8 cellular contexts compared by ENCODE assay signal in the genomic region with DNA sequence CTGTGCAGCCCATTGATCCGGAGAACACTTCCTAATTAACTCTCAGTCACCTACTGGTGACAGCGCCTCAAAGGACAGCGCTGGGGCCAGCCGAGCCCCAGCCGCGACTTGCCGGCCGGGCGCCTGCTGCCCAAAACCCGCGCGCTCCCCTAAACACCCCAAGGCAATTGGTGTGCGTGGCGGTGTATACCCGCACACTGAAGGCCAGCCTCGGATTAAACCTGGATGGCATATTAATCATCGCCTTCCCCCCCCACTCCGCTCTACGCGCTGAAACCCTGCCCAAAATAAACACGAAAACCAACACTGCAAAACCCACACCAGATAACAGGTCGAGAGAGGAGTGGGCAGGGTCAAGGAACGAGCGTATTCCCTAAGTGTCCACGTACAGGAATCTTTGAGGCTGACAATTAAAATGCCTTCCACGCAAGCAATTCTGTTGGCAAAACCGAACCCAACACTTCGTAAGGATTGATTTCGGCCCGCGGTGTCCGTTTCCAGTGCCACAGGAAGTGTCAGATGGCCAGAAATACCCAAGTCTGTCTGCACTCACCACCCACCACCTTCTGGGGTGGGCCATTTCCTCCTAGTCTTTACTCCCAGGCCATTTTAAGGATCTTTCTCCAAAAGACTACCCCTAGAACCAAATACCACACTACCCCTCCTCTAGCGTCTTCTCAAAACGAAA. TPM values are rescaled to one million over a fixed set of nuclear protein-coding genes. Genes with fewer than 3 reads are reported as not detected.
DNase-seq lines count a peak whose midpoint lies in the region; ATAC-seq, FAIRE-seq and TF ChIP-seq lines count a peak whose summit lies in the region.

No MANE protein-coding gene starts in this region.

- intact Hi-C loops in GM12878 (cut with micrococcal nuclease; ENCODE audit: unreplicated experiment) (loop anchor here (5.0 to 10.0 kb wide), 4 partner anchors 83 to 380 kb away; no protein-coding TSS in a partner anchor), aorta (cut with DNase I) (loop anchor here (5.0 to 10.0 kb wide), 3 partner anchors 62 to 278 kb away; no protein-coding TSS in a partner anchor)

- ATAC-seq in GM12878 (peak; percentile 5; the same call in 2 of the 3 replicates), aorta (ENCODE audit: low FRiP score) (no peak), HG02610 (IDR thresholded peaks at IDR 0.05; ENCODE audit: unreplicated experiment) (no peak), HG02981 (IDR thresholded peaks at IDR 0.05; ENCODE audit: unreplicated experiment) (no peak)

- TF ChIP-seq CTCF in GM12878 (IDR thresholded peaks at IDR 0.05 in 2 of 3, conservative IDR thresholded peaks at IDR 0.05 in 1 of 3; ENCODE audit: control insufficient read depth in 2 of 3, extremely low read depth in 1 of 3, insufficient read depth in 1 of 3, low read depth in 3 of 3, low read length in 3 of 3) = no peak

- no peaks in the 10 kb centered on the region for H3K36me3 ChIP-seq in ACC112 (ENCODE audit: insufficient read depth, low read length)
- no peaks in the 10 kb centered on the region for H3K36me3 ChIP-seq in GM12878 (ENCODE audit: control insufficient read depth in 2 of 2, insufficient read depth in 2 of 2, low read length in 1 of 2)
- no peaks in the 10 kb centered on the region for H3K36me3 ChIP-seq in aorta (ENCODE audit: control insufficient read depth in 1 of 2, insufficient read depth in 2 of 2, low read length in 1 of 2)

- POLR2A ChIA-PET in GM12878 (lab: Charles Lee) = no interaction called here

- DNase-seq in HK-2 (ENCODE audit: unreplicated experiment) (peak; percentile 7), GM12878 (ENCODE audit: low read depth, low spot score) (no peak), lung microvascular endothelial cell (ENCODE audit: low read depth in 2 of 2) (peak; percentile 9 to 12), aorta (peak in 1 of 2 donors; percentile 55), NCI-H524 treated with DMSO at 0.1 percent for 48 hours (lab: John Stamatoyannopoulos, UW) (no peak)

- RAD21 ChIA-PET in GM12878 (lab: Charles Lee; ENCODE audit: unreplicated experiment) = interaction anchor here (0.8 to 1.4 kb wide), 2 partner anchors 239 to 279 kb away, joined by 3 to 4 read pairs; no protein-coding TSS in a partner anchor

- no peaks in the 10 kb centered on the region for H4K20me1 ChIP-seq in GM12878 (ENCODE audit: control insufficient read depth, insufficient read depth)

- H3K27ac ChIP-seq in ACC112 (ENCODE audit: low read depth, low read length) (peak overlapping the region; percentile 66), GM12878 (ENCODE audit: control insufficient read depth, insufficient read depth) (no peak overlapping the region), aorta (ENCODE audit: low read depth in 1 of 2, low read length in 2 of 2) (peak overlapping the region in 1 of 2 donors; percentile 39)

- WGBS in GM12878 (ENCODE audit: insufficient coverage, insufficient replicate concordance, low lambda C conversion rate, missing lambda C conversion rate) = 33% methylated on average over 33 of the region's 34 CpGs
- 1 to 5% methylated on average over 34 of the region's 34 CpGs for WGBS in aorta, 2 donors

- H3K4me3 ChIP-seq in ACC112 (ENCODE audit: low read depth, low read length) (peak overlapping the region; percentile 77), GM12878 (peak overlapping the region; percentile 72), aorta (ENCODE audit: low read length in 2 of 2) (peak overlapping the region; percentile 55 to 86)

- CTCF ChIA-PET in GM12878 (lab: Yijun Ruan, JAX) = interaction anchor here (0.7 kb wide), 1 partner anchor 172 kb away, joined by 3 read pairs; no protein-coding TSS in a partner anchor

- H3K27me3 ChIP-seq in ACC112 (ENCODE audit: insufficient read depth, low read length) (no peaks in the 10 kb centered on the region), GM12878 (replicated peaks in 1 of 2; ENCODE audit: control insufficient read depth in 2 of 2, insufficient read depth in 2 of 2, low read length in 1 of 2) (no peaks in the 10 kb centered on the region), aorta (ENCODE audit: control insufficient read depth in 1 of 2, insufficient read depth in 2 of 2, low read length in 1 of 2) (peaks cover 0 to 2% of the 10 kb centered on the region in 2 donors)

- peaks cover 58% of the 10 kb centered on the region for H3K79me2 ChIP-seq in ACC112 (ENCODE audit: control insufficient read depth, insufficient read depth, low read length, unreplicated experiment)
- peaks cover 31% of the 10 kb centered on the region for H3K79me2 ChIP-seq in GM12878 (ENCODE audit: control insufficient read depth, insufficient read depth, low read length)

- SMC1A ChIA-PET in GM12878 (lab: Charles Lee; ENCODE audit: uncharacterized antibody, unreplicated experiment) = no interaction called here

- H2AFZ ChIP-seq in ACC112 (ENCODE audit: low read length, unreplicated experiment) = no peak overlapping the region
- no peak overlapping the region for H2AFZ ChIP-seq in GM12878 (ENCODE audit: control insufficient read depth, low read depth, low read length)

- TF ChIP-seq RAD21 in GM12878 (IDR thresholded peaks at IDR 0.05; ENCODE audit: insufficient read depth, low read depth, low read length) = no peak

- no peaks in the 10 kb centered on the region; the same call in 2 of the 3 replicates for H3K9me3 ChIP-seq in GM12878 (replicated peaks; ENCODE audit: control insufficient read depth, insufficient read depth, low read length)
- no peaks in the 10 kb centered on the region for H3K9me3 ChIP-seq in aorta (ENCODE audit: control insufficient read depth, low read length)

- in situ Hi-C loops in GM12878 (cut with MboI) = no loop called here

- H3K4me2 ChIP-seq in GM12878 (ENCODE audit: control insufficient read depth, insufficient read depth) = peak overlapping the region; percentile 66

- no peak for FAIRE-seq in GM12878 (lab: Jason Lieb, UNC)

- H3K4me1 ChIP-seq in ACC112 (ENCODE audit: control insufficient read depth, insufficient read depth, low read length, unreplicated experiment) (peaks cover 16% of the 10 kb centered on the region), GM12878 (ENCODE audit: control insufficient read depth, insufficient read depth, low read length) (peaks cover under 1% of the 10 kb centered on the region; the same call in 1 of the 2 replicates), aorta (ENCODE audit: control insufficient read depth in 1 of 2, insufficient read depth in 2 of 2, low read length in 2 of 2) (no peaks in the 10 kb centered on the region)

- no peak for TF ChIP-seq EP300 in GM12878 (IDR thresholded peaks at IDR 0.05; ENCODE audit: borderline replicate concordance in 1 of 2, control insufficient read depth in 1 of 2, low read depth in 2 of 2, low read length in 2 of 2)

- TF ChIP-seq POLR2A in GM12878 (IDR thresholded peaks at IDR 0.05; ENCODE audit: low read depth, low read length) = no peak

- no TSS peak for BruUV-seq in GM12878 (replicated peaks; lab: Mats Ljungman, UMichigan)

- peak overlapping the region; percentile 55 for H3K9ac ChIP-seq in GM12878 (ENCODE audit: control insufficient read depth, insufficient read depth, low read length)

TF ChIP-seq in GM12878, 131 proteins besides CTCF, POLR2A, EP300 and RAD21:
- no peak for TF ChIP-seq NR2C1 (IDR thresholded peaks at IDR 0.05)
- TF ChIP-seq PML (IDR thresholded peaks at IDR 0.05; ENCODE audit: low read length) = no peak
- TF ChIP-seq IKZF1 (conservative IDR thresholded peaks at IDR 0.05) = no peak
- no peak for TF ChIP-seq NFIC (IDR thresholded peaks at IDR 0.05; ENCODE audit: low read depth, low read length)
- TF ChIP-seq FOXM1 (IDR thresholded peaks at IDR 0.05; ENCODE audit: low read depth, low read length) = no peak
TF ChIP-seq in GM12878: peak in this region for 0.

RNA-seq across cellular contexts. Expression of gene BCOR, which starts 2.7 kb away (rescaled TPM):
- 8.7 and 10.9 TPM in 2 replicates for total RNA-seq in GM12878 (2013; cell fraction: nucleolus; rRNA removed)
- 9.9 and 12.8 TPM in 2 replicates for total RNA-seq in GM12878 (2014; rRNA removed)
- 7.0 and 7.3 TPM in 2 replicates for total RNA-seq in GM12878 (2014; rRNA removed; fragmentation: Illumina TruSeq; extraction: Trizol)
- total RNA-seq in GM12878 (2021) = 16.4 and 17.5 TPM in 2 replicates
- 9.8 TPM for polyA plus RNA-seq in GM12878 (2011; ENCODE audit: low read depth)
- 7.5 and 8.0 TPM in 2 replicates for polyA plus RNA-seq in GM12878 (2011; rRNA removed)
- polyA plus RNA-seq in GM12878 (2011; cell fraction: cytosol; rRNA removed) = 6.9 and 11.2 TPM in 2 replicates
- 22.9 and 32.6 TPM in 2 replicates for polyA plus RNA-seq in GM12878 (2011; cell fraction: nucleus; rRNA removed)
- polyA plus RNA-seq in GM12878 (2012) = 12.0 and 13.5 TPM in 2 replicates
- polyA plus RNA-seq in GM12878 (2014; fragmentation: Illumina TruSeq; extraction: Trizol) = 14.6 and 14.8 TPM in 2 replicates
- polyA plus RNA-seq in GM12878 (2014; fragmentation: Nextera tagmentation; extraction: Ambion mirVana) = 1 to 10 TPM; 5.1 to 8.0 TPM
- polyA plus RNA-seq in GM12878 (2014; rRNA removed) = 9.6 and 10.0 TPM in 2 replicates
- 10 to 100 TPM; 10.1 to 10.9 TPM for polyA plus RNA-seq in GM12878 (2016; fragmentation: Nextera tagmentation; extraction: Ambion mirVana)
- 8.6 and 10.0 TPM in 2 replicates for polyA minus RNA-seq in GM12878 (2011; rRNA and poly(A)+ RNA removed)
- polyA minus RNA-seq in GM12878 (2011; cell fraction: cytosol; rRNA and poly(A)+ RNA removed) = 8.4 and 9.4 TPM in 2 replicates
- 7.9 and 12.2 TPM in 2 replicates for polyA minus RNA-seq in GM12878 (2011; cell fraction: nucleus; rRNA and poly(A)+ RNA removed)
- 8.1 and 16.1 TPM in 2 replicates for total RNA-seq in lung microvascular endothelial cell
- total RNA-seq in aorta = 10 to 100 TPM; 22.6 to 46.7 TPM
- polyA plus RNA-seq in aorta = 10 to 100 TPM in 1 of 2 donors, 1 to 10 TPM in 1; 8.3 to 12.2 TPM

Comparison
In these comparisons a context has a peak if more than half of its experiments do, and no peak if none do; other contexts are left out.
1. DNase-seq: peak in HK-2 (single experiment) and lung microvascular endothelial cell (2 of 2); none in GM12878 (single experiment) and NCI-H524 treated with DMSO at 0.1 percent for 48 hours (single experiment).
2. Peak in every context shown above with its lines, with median percentiles within 50 percentile points of each other: H3K4me3 ChIP-seq.